ENCODE assay signal across 8 cellular contexts in the genomic region with DNA sequence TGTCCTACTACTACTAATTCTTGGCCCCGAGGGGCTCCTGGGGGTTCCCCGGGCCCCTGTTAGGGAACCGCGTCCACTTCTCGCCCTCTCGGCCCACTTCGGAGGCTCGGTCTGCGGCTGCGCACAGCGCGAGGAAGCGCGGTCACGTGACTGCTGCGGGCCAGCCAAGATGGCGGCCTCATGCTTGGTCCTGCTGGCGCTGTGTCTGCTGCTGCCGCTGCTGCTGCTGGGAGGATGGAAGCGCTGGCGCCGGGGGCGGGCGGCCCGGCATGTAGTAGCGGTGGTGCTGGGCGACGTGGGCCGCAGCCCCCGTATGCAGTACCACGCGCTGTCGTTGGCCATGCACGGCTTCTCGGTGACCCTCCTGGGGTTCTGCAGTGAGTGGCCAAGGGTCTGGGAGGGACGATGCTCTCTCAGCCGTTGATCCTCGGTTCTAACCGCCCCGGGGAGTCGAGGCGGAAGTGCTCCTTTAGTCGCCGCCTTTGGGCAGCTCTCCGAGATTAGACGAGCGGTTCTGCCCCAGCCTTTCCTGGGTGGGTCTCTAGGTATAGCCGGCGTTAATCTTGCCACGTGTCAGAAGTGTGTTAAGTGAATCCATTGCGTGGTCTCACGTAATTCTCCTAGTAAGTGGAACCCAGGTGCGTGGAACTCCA. TPM values are rescaled to one million over a fixed set of nuclear protein-coding genes. Genes with fewer than 3 reads are reported as not detected.
DNase-seq lines count a peak whose midpoint lies in the region; ATAC-seq and TF ChIP-seq lines count a peak whose summit lies in the region.

A gene with protein sequence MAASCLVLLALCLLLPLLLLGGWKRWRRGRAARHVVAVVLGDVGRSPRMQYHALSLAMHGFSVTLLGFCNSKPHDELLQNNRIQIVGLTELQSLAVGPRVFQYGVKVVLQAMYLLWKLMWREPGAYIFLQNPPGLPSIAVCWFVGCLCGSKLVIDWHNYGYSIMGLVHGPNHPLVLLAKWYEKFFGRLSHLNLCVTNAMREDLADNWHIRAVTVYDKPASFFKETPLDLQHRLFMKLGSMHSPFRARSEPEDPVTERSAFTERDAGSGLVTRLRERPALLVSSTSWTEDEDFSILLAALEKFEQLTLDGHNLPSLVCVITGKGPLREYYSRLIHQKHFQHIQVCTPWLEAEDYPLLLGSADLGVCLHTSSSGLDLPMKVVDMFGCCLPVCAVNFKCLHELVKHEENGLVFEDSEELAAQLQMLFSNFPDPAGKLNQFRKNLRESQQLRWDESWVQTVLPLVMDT (plus strand): TSS at position 163 of the 653 bp plus-strand sequence. CDS start 7 bp downstream, at position 170.

- H3K4me1 Mint-ChIP-seq in activated CD4-positive, alpha-beta T cell treated with anti-CD3 and anti-CD28 coated beads for 36 hours = peaks cover 21% of the 10 kb centered on the region

- H3K4me3 ChIP-seq in AG10803 (ENCODE audit: low read length) (peak within 1 kb of the TSS; percentile 85), choroid plexus epithelial cell (ENCODE audit: low read depth, low read length) (peak within 1 kb of the TSS; percentile 88)

- no peaks in the 10 kb centered on the region for H3K9me3 Mint-ChIP-seq in activated CD4-positive, alpha-beta T cell treated with anti-CD3 and anti-CD28 coated beads for 36 hours (ENCODE audit: low read depth)

- peak within 1 kb of the TSS; percentile 90 for H3K27ac Mint-ChIP-seq in activated CD4-positive, alpha-beta T cell treated with anti-CD3 and anti-CD28 coated beads for 36 hours

- peaks cover 16% of the 10 kb centered on the region for H3K36me3 Mint-ChIP-seq in activated CD4-positive, alpha-beta T cell treated with anti-CD3 and anti-CD28 coated beads for 36 hours (ENCODE audit: low read depth)

- DNase-seq in AG10803 (ENCODE audit: low read depth) (peak; percentile 84), NCI-H510A (lab: John Stamatoyannopoulos, UW) (peak; percentile 77), choroid plexus epithelial cell (ENCODE audit: low read depth) (peak; percentile 89)
- peak; percentile 94 for DNase-seq in activated CD4-positive, alpha-beta T cell treated with anti-CD3 and anti-CD28 coated beads for 36 hours
- DNase-seq in stimulated activated CD4-positive, alpha-beta T cell treated with anti-CD3 and anti-CD28 coated beads, Interleukin-1b, Interleukin-23, amount 100 ng/mL, for 4 hours (ENCODE audit: low read depth in 2 of 2) = peak; percentile 85 to 87

- ATAC-seq in GM19023 (IDR thresholded peaks at IDR 0.05; ENCODE audit: unreplicated experiment) = peak; percentile 86
- peak; percentile 82 for ATAC-seq in HG03196 (IDR thresholded peaks at IDR 0.05; ENCODE audit: unreplicated experiment)
- ATAC-seq in activated CD4-positive, alpha-beta T cell treated with anti-CD3 and anti-CD28 coated beads for 36 hours = peak; percentile 97

- TF ChIP-seq CTCF in AG10803 (conservative IDR thresholded peaks at IDR 0.05; ENCODE audit: low read length) = no peak
- TF ChIP-seq CTCF in choroid plexus epithelial cell (conservative IDR thresholded peaks at IDR 0.05; ENCODE audit: low read depth, low read length) = no peak

- no peaks in the 10 kb centered on the region for H3K27me3 Mint-ChIP-seq in activated CD4-positive, alpha-beta T cell treated with anti-CD3 and anti-CD28 coated beads for 36 hours

- H3K27ac ChIP-seq in layer of hippocampus (ENCODE audit: low read depth, low read length) = peak within 1 kb of the TSS; percentile 83

- CTCF ChIA-PET in activated CD4-positive, alpha-beta T cell treated with anti-CD3 and anti-CD28 coated beads for 36 hours (lab: Charles Lee) = no interaction called here

- H3K4me3 Mint-ChIP-seq in activated CD4-positive, alpha-beta T cell treated with anti-CD3 and anti-CD28 coated beads for 36 hours = peak within 1 kb of the TSS; percentile 90

- POLR2A ChIA-PET in activated CD4-positive, alpha-beta T cell treated with anti-CD3 and anti-CD28 coated beads for 36 hours (lab: Charles Lee) = interaction anchor here (1.2 kb wide), 1 partner anchor 26 kb away, joined by 4 read pairs; no protein-coding TSS in a partner anchor

- no peaks in the 10 kb centered on the region for H3K27me3 ChIP-seq in layer of hippocampus (ENCODE audit: control insufficient read depth, insufficient read depth, low read length)

- intact Hi-C loops in activated CD4-positive, alpha-beta T cell treated with anti-CD3 and anti-CD28 coated beads for 36 hours (cut with DNase I, micrococcal nuclease) = loop anchor here (1.0 to 10.0 kb wide), 6 partner anchors 25 to 817 kb away; a partner anchor contains a TSS

RNA-seq across cellular contexts. Expression of the gene that starts here (rescaled TPM):
- 10 to 100 TPM; 15.7 to 18.1 TPM for total RNA-seq in activated CD4-positive, alpha-beta T cell treated with anti-CD3 and anti-CD28 coated beads for 36 hours

Comparison
In these comparisons a context has a peak if more than half of its experiments do, and no peak if none do; other contexts are left out.
1. Peak in every context shown above with its lines: DNase-seq, ATAC-seq, H3K4me3 ChIP-seq and H3K27ac ChIP-seq.